Comparison of ENCODE assay signal across 7 cellular contexts in genomic region chr22:37330200-37331033, GRCh38. TPM values are rescaled to one million over a fixed set of nuclear protein-coding genes. Genes with fewer than 3 reads are reported as not detected.
DNase-seq lines count a peak whose midpoint lies in the region; ATAC-seq, FAIRE-seq and TF ChIP-seq lines count a peak whose summit lies in the region.

No MANE protein-coding gene starts in this region.

- no peak for TF ChIP-seq CTCF in pancreas (IDR thresholded peaks at IDR 0.05)

- no peaks in the 10 kb centered on the region for H3K9me3 ChIP-seq in pancreas
- H3K9me3 ChIP-seq in effector memory CD4-positive, alpha-beta T cell (ENCODE audit: control insufficient read depth, low read length), result no peaks in the 10 kb centered on the region

- intact Hi-C loops in pancreas (cut with DNase I), result no loop called here

- H3K4me1 ChIP-seq in pancreas, result peaks cover 0 to 7% (median 4%) of the 10 kb centered on the region in 3 donors
- no peaks in the 10 kb centered on the region for H3K4me1 ChIP-seq in effector memory CD4-positive, alpha-beta T cell (ENCODE audit: control insufficient read depth, insufficient read depth, low read length, poor library complexity, severe bottlenecking)

- DNase-seq in GF-D8 (lab: John Stamatoyannopoulos, UW) (peak; percentile 2), SIG-M5 treated with dmso at 0.1 percent for 504 hours (lab: John Stamatoyannopoulos, UW; ENCODE audit: unreplicated experiment) (peak; percentile 70), pancreas (peak in 5 of 6 donors; percentile 49 to 74 (median 57))
- DNase-seq in Jurkat, Clone E6-1 (ENCODE audit: low read depth, low spot score), result peak; percentile 77
- DNase-seq in effector memory CD8-positive, alpha-beta T cell, result no peak
- no peak for DNase-seq in effector memory CD4-positive, alpha-beta T cell

- H3K27me3 Mint-ChIP-seq in effector memory CD8-positive, alpha-beta T cell, result peaks cover 34 to 83% of the 10 kb centered on the region in 2 donors

- no peaks in the 10 kb centered on the region for H3K9me3 Mint-ChIP-seq in effector memory CD8-positive, alpha-beta T cell

- ATAC-seq in effector memory CD8-positive, alpha-beta T cell (replicated peaks), result peak; percentile 24
- ATAC-seq in pancreas (peak in 3 of 4 donors; percentile 54 to 64 (median 59)), GM18858 (IDR thresholded peaks at IDR 0.05; ENCODE audit: unreplicated experiment) (no peak)

- H3K4me3 ChIP-seq in Jurkat, Clone E6-1 (ENCODE audit: low read length), result no peak overlapping the region
- H3K4me3 ChIP-seq in pancreas, result no peak overlapping the region
- H3K4me3 ChIP-seq in effector memory CD4-positive, alpha-beta T cell (ENCODE audit: insufficient read depth, low read depth, low read length, poor library complexity, severe bottlenecking), result no peak overlapping the region

- no peak overlapping the region for H3K27ac ChIP-seq in pancreas
- H3K27ac ChIP-seq in effector memory CD4-positive, alpha-beta T cell (ENCODE audit: insufficient read depth, low read length, poor library complexity, severe bottlenecking), result no peak overlapping the region

- no peak for FAIRE-seq in pancreas (lab: Jason Lieb, UNC)

- peaks cover 11 to 13% of the 10 kb centered on the region in 2 donors for H3K4me1 Mint-ChIP-seq in effector memory CD8-positive, alpha-beta T cell (ENCODE audit: low read depth in 2 of 2)

- H3K4me3 Mint-ChIP-seq in effector memory CD8-positive, alpha-beta T cell, result no peak overlapping the region

- peaks cover 0 to 19% (median under 1%) of the 10 kb centered on the region in 4 donors for H3K27me3 ChIP-seq in pancreas
- peaks cover 29% of the 10 kb centered on the region for H3K27me3 ChIP-seq in effector memory CD4-positive, alpha-beta T cell (replicated peaks; ENCODE audit: control insufficient read depth, insufficient read depth, low read length, poor library complexity, severe bottlenecking)

- H3K36me3 Mint-ChIP-seq in effector memory CD8-positive, alpha-beta T cell (ENCODE audit: insufficient read depth), result peaks cover 21% of the 10 kb centered on the region

- H3K36me3 ChIP-seq in pancreas, result no peaks in the 10 kb centered on the region
- no peaks in the 10 kb centered on the region for H3K36me3 ChIP-seq in effector memory CD4-positive, alpha-beta T cell (ENCODE audit: control insufficient read depth, insufficient read depth, low read length)

- 58 to 59% methylated on average over 9 of the region's 9 CpGs for WGBS in pancreas, 2 donors

- H3K27ac Mint-ChIP-seq in effector memory CD8-positive, alpha-beta T cell, result peak overlapping the region in 1 of 2 donors; percentile 86

RNA-seq across cellular contexts. Expression of gene CYTH4, which starts 48.1 kb away (rescaled TPM):
- 1.7 TPM for polyA plus RNA-seq in Jurkat, Clone E6-1 (2012; ENCODE audit: insufficient read depth, insufficient read length)
- 10 to 100 TPM in 2 of 6 donors, 1 to 10 TPM in 3, under 1 TPM in 1; 0.79 to 12.0 (median 3.4) TPM for total RNA-seq in pancreas
- 1 to 10 TPM; 2.0 to 3.5 TPM for polyA plus RNA-seq in pancreas

Comparison
In these comparisons a context has a peak if more than half of its experiments do, and no peak if none do; other contexts are left out.
1. DNase-seq: peak in GF-D8 (single experiment), Jurkat, Clone E6-1 (single experiment), SIG-M5 treated with dmso at 0.1 percent for 504 hours (single experiment) and pancreas (5 of 6); none in effector memory CD8-positive, alpha-beta T cell (0 of 3) and effector memory CD4-positive, alpha-beta T cell (0 of 3).